ENCODE assay signal across 8 cellular contexts in the genomic region with DNA sequence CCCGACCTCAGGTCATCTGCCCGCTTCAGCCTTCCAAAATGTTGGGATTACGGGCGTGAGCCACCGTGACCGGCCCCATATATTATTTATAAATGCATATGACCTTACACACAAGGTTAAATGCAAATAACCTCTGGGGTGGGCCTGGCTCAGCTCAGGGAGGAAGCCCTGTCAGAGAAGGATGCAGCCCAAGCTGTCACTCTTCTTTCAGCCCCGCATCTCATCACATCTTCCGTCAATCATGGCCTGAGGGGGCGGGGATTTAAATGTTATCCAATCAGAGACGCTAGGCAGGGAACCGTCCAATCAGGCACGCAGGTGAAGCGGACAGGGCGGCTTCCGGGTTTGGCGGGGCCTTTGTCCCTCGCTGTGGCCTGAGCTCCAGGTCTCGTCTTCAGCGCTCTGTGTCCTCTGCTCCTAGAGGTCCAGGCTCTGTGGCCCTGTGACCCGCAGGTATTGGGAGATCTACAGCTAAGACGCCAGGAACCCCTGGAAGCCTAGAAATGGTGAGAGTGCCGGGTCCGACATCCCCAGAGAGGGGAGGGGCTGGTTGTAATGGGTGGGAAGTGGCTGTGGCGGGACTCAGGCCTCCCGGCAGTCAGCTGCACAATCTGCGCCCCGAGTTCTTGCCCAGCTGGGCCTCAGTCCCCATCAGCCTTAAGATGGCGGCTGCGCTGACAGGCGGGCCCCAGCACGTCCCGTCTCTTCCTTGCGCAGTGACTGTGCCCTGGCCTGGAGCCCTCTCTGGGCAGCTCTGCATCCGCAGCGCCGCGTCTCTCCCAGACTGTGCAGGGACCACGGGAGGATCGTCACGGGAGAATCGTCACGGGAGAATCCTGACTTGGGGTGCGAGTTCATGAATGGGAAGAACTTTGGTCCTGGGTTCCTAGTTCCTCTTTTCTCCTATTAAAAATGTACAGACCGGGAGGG. TPM values are rescaled to one million over a fixed set of nuclear protein-coding genes. Genes with fewer than 3 reads are reported as not detected.
DNase-seq lines count a peak whose midpoint lies in the region; TF ChIP-seq lines count a peak whose summit lies in the region.

Gene ZNF430, plus strand, starts transcription at position 360 of the 930 bp plus-strand sequence. Its CDS starts 144 bp downstream, at position 504.

- H3K4me1 ChIP-seq in suprapubic skin, result peaks cover 26% of the 10 kb centered on the region

- TF ChIP-seq CTCF in HFF-Myc (IDR thresholded peaks at IDR 0.05; ENCODE audit: low read depth, low read length, missing control alignments) (no peak), suprapubic skin (IDR thresholded peaks at IDR 0.05) (no peak)

- intact Hi-C loops in activated naive CD4-positive, alpha-beta T cell treated with anti-CD3 and anti-CD28 coated beads for 36 hours (cut with micrococcal nuclease), result loop anchor here (1.0 to 10.0 kb wide), 10 partner anchors 21 to 814 kb away; partner anchors contain the start of genes ZNF43, ZNF431, ZNF493 and ZNF626

- peaks cover 42% of the 10 kb centered on the region for H3K4me1 Mint-ChIP-seq in activated naive CD4-positive, alpha-beta T cell treated with anti-CD3 and anti-CD28 coated beads for 36 hours (ENCODE audit: low read depth)

- H3K36me3 ChIP-seq in suprapubic skin, result peaks cover 6% of the 10 kb centered on the region

- WGBS in suprapubic skin, result 9% methylated on average over 23 of the region's 44 CpGs

- H3K27ac ChIP-seq in suprapubic skin, result peak within 1 kb of the TSS; percentile 95

- no peak for TF ChIP-seq EP300 in suprapubic skin (IDR thresholded peaks at IDR 0.05)

- H3K27me3 ChIP-seq in suprapubic skin, result no peaks in the 10 kb centered on the region

- CTCF ChIA-PET in activated naive CD4-positive, alpha-beta T cell treated with anti-CD3 and anti-CD28 coated beads for 36 hours (lab: Charles Lee), result interaction anchor here (0.5 to 0.6 kb wide), 2 partner anchors 13 to 39 kb away, joined by 3 to 4 read pairs; no protein-coding TSS in a partner anchor

- H3K27me3 Mint-ChIP-seq in activated naive CD4-positive, alpha-beta T cell treated with anti-CD3 and anti-CD28 coated beads for 36 hours (ENCODE audit: low read depth), result no peaks in the 10 kb centered on the region

- peak; percentile 80 for DNase-seq in GF-D8 (lab: John Stamatoyannopoulos, UW)
- DNase-seq in HFF-Myc (ENCODE audit: extremely low read depth, low read depth), result peak; percentile 80
- DNase-seq in NAMALWA (ENCODE audit: low spot score), result peak; percentile 99
- peak; percentile 98 for DNase-seq in SK-N-DZ (ENCODE audit: low spot score)
- peak; percentile 98 for DNase-seq in activated naive CD4-positive, alpha-beta T cell treated with anti-CD3 and anti-CD28 coated beads for 36 hours
- peak; percentile 94 for DNase-seq in germinal center (ENCODE audit: low spot score)
- DNase-seq in non-pigmented ciliary epithelial cell (ENCODE audit: low read depth), result peak; percentile 70
- peak; percentile 98 for DNase-seq in suprapubic skin (ENCODE audit: low spot score in 2 of 2)

- peak within 1 kb of the TSS; percentile 98 for H3K27ac Mint-ChIP-seq in activated naive CD4-positive, alpha-beta T cell treated with anti-CD3 and anti-CD28 coated beads for 36 hours

- peak within 1 kb of the TSS; percentile 80 for H3K4me3 ChIP-seq in HFF-Myc (replicated peaks; ENCODE audit: low read depth, low read length)
- H3K4me3 ChIP-seq in suprapubic skin, result peak within 1 kb of the TSS; percentile 82

- peaks cover 3% of the 10 kb centered on the region for H3K9me3 ChIP-seq in suprapubic skin

- no peaks in the 10 kb centered on the region for H3K9me3 Mint-ChIP-seq in activated naive CD4-positive, alpha-beta T cell treated with anti-CD3 and anti-CD28 coated beads for 36 hours

- H3K4me3 Mint-ChIP-seq in activated naive CD4-positive, alpha-beta T cell treated with anti-CD3 and anti-CD28 coated beads for 36 hours, result peak within 1 kb of the TSS; percentile 98

- TF ChIP-seq POLR2A in suprapubic skin (IDR thresholded peaks at IDR 0.05), result peak; percentile 64 to 66

- peaks cover 32% of the 10 kb centered on the region for H3K36me3 Mint-ChIP-seq in activated naive CD4-positive, alpha-beta T cell treated with anti-CD3 and anti-CD28 coated beads for 36 hours (ENCODE audit: low read depth)

RNA-seq across cellular contexts. Expression of gene ZNF430, which starts in this region (rescaled TPM):
- 4.8 and 6.1 TPM in 2 replicates for polyA plus RNA-seq in SK-N-DZ (2014; cell fraction: cytosol; rRNA removed)
- 1.9 and 6.6 TPM in 2 replicates for polyA plus RNA-seq in SK-N-DZ (2014; cell fraction: nucleus; rRNA removed)
- 10 to 100 TPM; 18.2 to 19.5 TPM for total RNA-seq in activated naive CD4-positive, alpha-beta T cell treated with anti-CD3 and anti-CD28 coated beads for 36 hours
- 10 to 100 TPM; 22.0 to 36.0 (median 26.7) TPM for total RNA-seq in suprapubic skin

Comparison
In these comparisons a context has a peak if more than half of its experiments do, and no peak if none do; other contexts are left out.
1. Peak in every context shown above with its lines: DNase-seq, H3K4me3 ChIP-seq and H3K27ac ChIP-seq.